Comparison of ENCODE assay signal across 13 cellular contexts in the genomic region with DNA sequence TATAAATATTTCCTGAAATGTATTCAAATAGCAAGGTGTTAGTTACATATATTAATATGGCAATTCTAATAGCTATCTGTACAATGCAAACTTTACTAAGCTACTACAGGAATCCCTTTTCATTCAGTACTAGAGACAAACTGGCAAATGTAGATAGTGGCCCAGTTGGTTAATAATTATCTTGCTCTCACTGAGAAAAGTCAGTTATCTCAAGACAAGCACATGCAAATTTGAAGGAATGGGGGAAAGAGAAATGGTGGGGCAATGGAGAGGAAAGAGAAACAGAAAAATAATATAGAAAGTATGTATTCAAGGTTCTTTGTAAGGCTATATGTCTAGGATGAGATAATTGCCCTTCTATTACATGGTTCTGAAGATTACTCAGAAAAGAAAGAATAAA.
A peak's percentile ranks its signal among the peaks of the same experiment; 100 is the strongest.
DNase-seq lines count a peak whose midpoint lies in the region; ATAC-seq and TF ChIP-seq lines count a peak whose summit lies in the region.
"Had no signal": no experiment of that assay in that cellular context is flagged by ENCODE, and none has a peak within 500 bp of the region (broad histone marks: within the 10 kb centered on the region; RNA-seq: fewer than 3 reads in every experiment).

No MANE protein-coding gene starts in this region.

- DNase-seq in hepatocyte (ENCODE audit: low spot score), result peak; percentile 11
- DNase-seq in activated CD4-positive, CD25-positive, alpha-beta regulatory T cell (lab: John Stamatoyannopoulos, UW), result no peak
- DNase-seq in Right ventricle myocardium inferior (ENCODE audit: missing footprints), result no peak
- DNase-seq in effector CD8-positive, alpha-beta T cell (lab: John Stamatoyannopoulos, UW), result no peak
- no peak for DNase-seq in GM10248 (ENCODE audit: extremely low spot score)
- DNase-seq: activated CD8-positive, alpha-beta memory T cell treated with anti-CD3 and anti-CD28 coated beads, Interleukin-2, amount 50 U/mL, for 4 hours; CD4-positive, alpha-beta memory T cell; stimulated activated CD4-positive, alpha-beta T cell treated with anti-CD3 and anti-CD28 coated beads, Interleukin-15, amount 100 ng/mL, for 24 hours; trophoblast cell had no signal

- no peaks in the 10 kb centered on the region for H3K36me3 ChIP-seq in hepatocyte (replicated peaks; ENCODE audit: insufficient read depth, low read depth)

- no peak overlapping the region for H3K27ac ChIP-seq in hepatocyte
- H3K27ac ChIP-seq: coronary artery had no signal

- ATAC-seq in GM19328 (IDR thresholded peaks at IDR 0.05; ENCODE audit: unreplicated experiment) (peak; percentile 72), GM21786 (IDR thresholded peaks at IDR 0.05; ENCODE audit: unreplicated experiment) (peak; percentile 98), HG03108 (IDR thresholded peaks at IDR 0.05; ENCODE audit: unreplicated experiment) (peak; percentile 93), Right ventricle myocardium inferior (no peak)

- POLR2A ChIA-PET in GM10248 (lab: Yijun Ruan, JAX), result no interaction called here

- H4K20me1 ChIP-seq in hepatocyte (ENCODE audit: insufficient read depth, poor library complexity, severe bottlenecking), result no peaks in the 10 kb centered on the region

- intact Hi-C loops in Right ventricle myocardium inferior (cut with DNase I), result no loop called here

- H3K4me3 ChIP-seq in hepatocyte, result no peak overlapping the region
- H3K4me3 ChIP-seq: coronary artery had no signal

- peaks cover 9% of the 10 kb centered on the region for H3K4me1 ChIP-seq in hepatocyte (ENCODE audit: insufficient read depth)

- TF ChIP-seq CTCF in hepatocyte (IDR thresholded peaks at IDR 0.05; ENCODE audit: poor library complexity), result no peak
- no peak for TF ChIP-seq CTCF in GM10248 (IDR thresholded peaks at IDR 0.05; ENCODE audit: control extremely low read depth, extremely low read depth, low read depth, missing control alignments)

- H2AFZ ChIP-seq in hepatocyte, result no peak overlapping the region

- H3K9me3 ChIP-seq in hepatocyte (ENCODE audit: low read depth), result no peaks in the 10 kb centered on the region

- no peaks in the 10 kb centered on the region for H3K79me2 ChIP-seq in hepatocyte

- H3K4me2 ChIP-seq in hepatocyte, result no peak overlapping the region

- H3K9me2 ChIP-seq in hepatocyte (replicated peaks; ENCODE audit: insufficient read depth), result no peaks in the 10 kb centered on the region

- CTCF ChIA-PET in GM10248 (lab: Yijun Ruan, JAX), result interaction anchor here (1.2 to 1.4 kb wide), 3 partner anchors 10 to 35 kb away, joined by 3 to 4 read pairs (median 3); no protein-coding TSS in a partner anchor

- no peaks in the 10 kb centered on the region for H3K27me3 ChIP-seq in hepatocyte
